Comparison of ENCODE assay signal across 1 cellular context in the genomic region with DNA sequence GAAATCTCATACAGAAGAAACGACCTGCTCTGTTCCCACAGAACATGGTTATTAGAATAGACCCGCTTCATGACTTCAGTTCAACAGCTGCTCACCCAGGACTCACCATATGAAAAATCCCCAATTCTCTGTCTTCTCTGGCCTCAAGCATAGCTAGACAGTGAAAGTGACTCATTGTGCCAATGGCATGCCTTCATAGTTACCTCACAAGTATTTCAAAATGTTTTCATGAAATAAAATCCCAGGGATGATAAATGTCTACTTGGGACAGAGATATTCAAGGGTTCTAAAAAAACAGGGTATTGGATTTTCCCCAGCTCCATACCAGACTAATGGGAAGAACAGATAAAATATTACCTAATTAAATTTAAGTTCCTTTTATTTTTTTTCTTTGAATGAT.
TF ChIP-seq lines count a peak whose summit lies in the region.

No MANE protein-coding gene starts in this region.

TF ChIP-seq in SK-N-SH treated with all-trans-retinoic acid at 6 μM for 48 hours, 23 proteins besides CTCF, POLR2A, EP300 and RAD21 (continued from another document):
- TF ChIP-seq ZFP3 (CRISPR knock-in tag; IDR thresholded peaks at IDR 0.05): no peak
- TF ChIP-seq PPARA (CRISPR knock-in tag; IDR thresholded peaks at IDR 0.05; ENCODE audit: borderline replicate concordance): no peak
- TF ChIP-seq TOX (CRISPR knock-in tag; IDR thresholded peaks at IDR 0.05; ENCODE audit: borderline replicate concordance): no peak
- TF ChIP-seq, protein P1, sequence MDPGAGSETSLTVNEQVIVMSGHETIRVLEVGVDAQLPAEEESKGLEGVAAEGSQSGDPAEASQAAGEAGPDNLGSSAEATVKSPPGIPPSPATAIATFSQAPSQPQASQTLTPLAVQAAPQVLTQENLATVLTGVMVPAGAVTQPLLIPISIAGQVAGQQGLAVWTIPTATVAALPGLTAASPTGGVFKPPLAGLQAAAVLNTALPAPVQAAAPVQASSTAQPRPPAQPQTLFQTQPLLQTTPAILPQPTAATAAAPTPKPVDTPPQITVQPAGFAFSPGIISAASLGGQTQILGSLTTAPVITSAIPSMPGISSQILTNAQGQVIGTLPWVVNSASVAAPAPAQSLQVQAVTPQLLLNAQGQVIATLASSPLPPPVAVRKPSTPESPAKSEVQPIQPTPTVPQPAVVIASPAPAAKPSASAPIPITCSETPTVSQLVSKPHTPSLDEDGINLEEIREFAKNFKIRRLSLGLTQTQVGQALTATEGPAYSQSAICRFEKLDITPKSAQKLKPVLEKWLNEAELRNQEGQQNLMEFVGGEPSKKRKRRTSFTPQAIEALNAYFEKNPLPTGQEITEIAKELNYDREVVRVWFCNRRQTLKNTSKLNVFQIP (CRISPR knock-in tag; IDR thresholded peaks at IDR 0.05; ENCODE audit: borderline replicate concordance, low read depth): peak; percentile 39; the same call in 1 of the 2 replicates
- TF ChIP-seq ZFP30 (CRISPR knock-in tag; IDR thresholded peaks at IDR 0.05): no peak
- TF ChIP-seq, protein P2, sequence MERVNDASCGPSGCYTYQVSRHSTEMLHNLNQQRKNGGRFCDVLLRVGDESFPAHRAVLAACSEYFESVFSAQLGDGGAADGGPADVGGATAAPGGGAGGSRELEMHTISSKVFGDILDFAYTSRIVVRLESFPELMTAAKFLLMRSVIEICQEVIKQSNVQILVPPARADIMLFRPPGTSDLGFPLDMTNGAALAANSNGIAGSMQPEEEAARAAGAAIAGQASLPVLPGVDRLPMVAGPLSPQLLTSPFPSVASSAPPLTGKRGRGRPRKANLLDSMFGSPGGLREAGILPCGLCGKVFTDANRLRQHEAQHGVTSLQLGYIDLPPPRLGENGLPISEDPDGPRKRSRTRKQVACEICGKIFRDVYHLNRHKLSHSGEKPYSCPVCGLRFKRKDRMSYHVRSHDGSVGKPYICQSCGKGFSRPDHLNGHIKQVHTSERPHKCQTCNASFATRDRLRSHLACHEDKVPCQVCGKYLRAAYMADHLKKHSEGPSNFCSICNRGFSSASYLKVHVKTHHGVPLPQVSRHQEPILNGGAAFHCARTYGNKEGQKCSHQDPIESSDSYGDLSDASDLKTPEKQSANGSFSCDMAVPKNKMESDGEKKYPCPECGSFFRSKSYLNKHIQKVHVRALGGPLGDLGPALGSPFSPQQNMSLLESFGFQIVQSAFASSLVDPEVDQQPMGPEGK (CRISPR knock-in tag; IDR thresholded peaks at IDR 0.05; ENCODE audit: borderline replicate concordance): peak; percentile 38; the same call in 1 of the 2 replicates
- no peak for TF ChIP-seq TCF4 (CRISPR knock-in tag; IDR thresholded peaks at IDR 0.05; ENCODE audit: borderline replicate concordance)
